Comparison of ENCODE assay signal across 18 cellular contexts in the genomic region with DNA sequence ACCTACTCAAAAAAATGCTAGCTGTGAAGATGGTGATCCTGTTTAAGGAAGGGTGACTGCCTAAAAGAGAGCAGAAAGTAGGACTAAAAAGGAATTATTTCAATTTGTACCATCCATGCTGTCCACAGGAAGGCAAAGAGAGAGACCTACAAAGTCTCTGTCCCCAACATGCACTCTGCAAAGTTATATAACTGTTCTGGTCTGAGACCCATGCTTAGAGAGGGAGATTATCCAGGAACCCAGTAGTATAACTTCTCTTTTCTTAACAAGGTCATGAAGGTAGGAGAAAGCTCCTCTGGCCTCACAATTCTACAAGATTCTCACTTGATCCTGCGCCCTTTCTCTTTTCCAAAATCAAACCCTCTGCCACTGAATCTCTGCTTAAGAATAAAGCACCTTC. TPM values are rescaled to one million over a fixed set of nuclear protein-coding genes. Genes with fewer than 3 reads are reported as not detected.
A peak's percentile ranks its signal among the peaks of the same experiment; 100 is the strongest.
DNase-seq lines count a peak whose midpoint lies in the region; ATAC-seq and TF ChIP-seq lines count a peak whose summit lies in the region.
"Had no signal": no experiment of that assay in that cellular context is flagged by ENCODE, and none has a peak within 500 bp of the region (broad histone marks: within the 10 kb centered on the region; RNA-seq: fewer than 3 reads in every experiment).

No MANE protein-coding gene starts in this region.

- peaks cover 1% of the 10 kb centered on the region for H3K4me1 ChIP-seq in right cardiac atrium (ENCODE audit: control insufficient read depth, insufficient read depth, low read length)
- H3K4me1 ChIP-seq in left ventricle myocardium inferior: peaks cover 40% of the 10 kb centered on the region
- H3K4me1 ChIP-seq in psoas muscle: peaks cover 34% of the 10 kb centered on the region

- no peak overlapping the region for H3K27ac ChIP-seq in right cardiac atrium (ENCODE audit: low read length)
- peak overlapping the region; percentile 72 for H3K27ac ChIP-seq in left ventricle myocardium inferior (replicated peaks)
- H3K27ac ChIP-seq in psoas muscle: peak overlapping the region; percentile 87
- H3K27ac ChIP-seq: BLaER1 had no signal

- no peaks in the 10 kb centered on the region for H3K9me3 ChIP-seq in right cardiac atrium (ENCODE audit: control insufficient read depth, low read length)
- no peaks in the 10 kb centered on the region for H3K9me3 ChIP-seq in left ventricle myocardium inferior (replicated peaks)
- no peaks in the 10 kb centered on the region for H3K9me3 ChIP-seq in psoas muscle
- H3K9me3 ChIP-seq: BE2C, BLaER1 had no signal

- ATAC-seq in Right ventricle myocardium superior (ENCODE audit: poor library complexity): peak; percentile 68
- ATAC-seq in right cardiac atrium: no peak
- ATAC-seq in left cardiac atrium: no peak
- no peak for ATAC-seq in psoas muscle

- H3K4me3 ChIP-seq in right cardiac atrium (ENCODE audit: low read length) (no peak overlapping the region), left ventricle myocardium inferior (no peak overlapping the region), psoas muscle (no peak overlapping the region)
- H3K4me3 ChIP-seq: BLaER1 had no signal

- DNase-seq in Right ventricle myocardium superior: no peak
- no peak for DNase-seq in right cardiac atrium
- no peak for DNase-seq in left ventricle myocardium inferior
- no peak for DNase-seq in left cardiac atrium
- DNase-seq in psoas muscle: no peak
- DNase-seq in activated CD8-positive, alpha-beta memory T cell treated with anti-CD3 and anti-CD28 coated beads, Interleukin-2, amount 50 U/mL, for 48 hours: no peak
- DNase-seq in pons (ENCODE audit: low spot score): no peak
- DNase-seq: 8988T; ACHN; BE2C; C1 segment of cervical spinal cord; CD4-positive, alpha-beta memory T cell; CD4-positive, CD25-positive, alpha-beta regulatory T cell; CD8-positive, alpha-beta memory T cell; COR-L47; DMS79 treated with DMSO at 0.1 percent for 48 hours; GF-D8 had no signal

- intact Hi-C loops in Right ventricle myocardium superior (cut with DNase I) (no loop called here), right cardiac atrium (cut with DNase I) (no loop called here), left ventricle myocardium inferior (cut with micrococcal nuclease) (no loop called here), left cardiac atrium (cut with DNase I) (no loop called here), psoas muscle (cut with DNase I) (no loop called here)

- H3K27me3 ChIP-seq in right cardiac atrium (ENCODE audit: control insufficient read depth, insufficient read depth) (no peaks in the 10 kb centered on the region), left ventricle myocardium inferior (ENCODE audit: low read depth) (no peaks in the 10 kb centered on the region), psoas muscle (ENCODE audit: insufficient read depth in 3 of 3, low read length in 2 of 3) (no peaks in the 10 kb centered on the region)
- H3K27me3 ChIP-seq: BE2C, BLaER1 had no signal

- WGBS in right cardiac atrium: 97% methylated on average over 1 of the region's 1 CpG
- 87 to 100% (median 97%) methylated on average over 1 of the region's 1 CpG for WGBS in psoas muscle, 3 donors

- H3K36me3 ChIP-seq in left ventricle myocardium inferior: peaks cover 5% of the 10 kb centered on the region
- H3K36me3 ChIP-seq in psoas muscle (ENCODE audit: insufficient read depth in 1 of 2, low read depth in 1 of 2): peaks cover 12 to 17% of the 10 kb centered on the region in 2 donors
- H3K36me3 ChIP-seq: BE2C, BLaER1 had no signal

- TF ChIP-seq CTCF in left ventricle myocardium inferior (IDR thresholded peaks at IDR 0.05; ENCODE audit: borderline replicate concordance) (no peak), psoas muscle (IDR thresholded peaks at IDR 0.05) (no peak)

RNA-seq across cellular contexts. Expression of a gene that starts 25.8 kb away (rescaled TPM):
- total RNA-seq in Right ventricle myocardium superior (1.6 TPM), right cardiac atrium (1 to 10 TPM; 1.9 to 6.5 (median 2.4) TPM), left ventricle myocardium inferior (2.0 TPM), left cardiac atrium (1 to 10 TPM; 2.2 to 3.3 TPM), psoas muscle (10 to 100 TPM in 1 of 4 donors, 1 to 10 TPM in 3; 1.9 to 14.0 (median 2.7) TPM)
- polyA plus RNA-seq in right cardiac atrium (0.86 TPM), psoas muscle (10 to 100 TPM in 1 of 3 donors, 1 to 10 TPM in 2; 1.1 to 17.5 (median 5.6) TPM)
- total RNA-seq: CD4-positive, CD25-positive, alpha-beta regulatory T cell had no signal
- polyA plus RNA-seq: CD4-positive, alpha-beta memory T cell; CD4-positive, CD25-positive, alpha-beta regulatory T cell had no signal

RNA-seq across cellular contexts. Expression of a gene that starts 49.5 kb away (rescaled TPM):
- total RNA-seq in Right ventricle myocardium superior (22.7 TPM), right cardiac atrium (10 to 100 TPM in 3 of 4 donors, 1 to 10 TPM in 1; 9.3 to 17.5 (median 14.4) TPM), left ventricle myocardium inferior (20.8 TPM), left cardiac atrium (10 to 100 TPM in 1 of 2 donors, 1 to 10 TPM in 1; 7.9 to 15.3 TPM), psoas muscle (100 to 1,000 TPM in 1 of 4 donors, 10 to 100 TPM in 3; 26.6 to 145 (median 74.7) TPM)
- polyA plus RNA-seq in right cardiac atrium (5.7 TPM), psoas muscle (10 to 100 TPM; 37.7 to 93.7 (median 60.6) TPM)
